ENCODE assay signal across 8 cellular contexts in the genomic region with DNA sequence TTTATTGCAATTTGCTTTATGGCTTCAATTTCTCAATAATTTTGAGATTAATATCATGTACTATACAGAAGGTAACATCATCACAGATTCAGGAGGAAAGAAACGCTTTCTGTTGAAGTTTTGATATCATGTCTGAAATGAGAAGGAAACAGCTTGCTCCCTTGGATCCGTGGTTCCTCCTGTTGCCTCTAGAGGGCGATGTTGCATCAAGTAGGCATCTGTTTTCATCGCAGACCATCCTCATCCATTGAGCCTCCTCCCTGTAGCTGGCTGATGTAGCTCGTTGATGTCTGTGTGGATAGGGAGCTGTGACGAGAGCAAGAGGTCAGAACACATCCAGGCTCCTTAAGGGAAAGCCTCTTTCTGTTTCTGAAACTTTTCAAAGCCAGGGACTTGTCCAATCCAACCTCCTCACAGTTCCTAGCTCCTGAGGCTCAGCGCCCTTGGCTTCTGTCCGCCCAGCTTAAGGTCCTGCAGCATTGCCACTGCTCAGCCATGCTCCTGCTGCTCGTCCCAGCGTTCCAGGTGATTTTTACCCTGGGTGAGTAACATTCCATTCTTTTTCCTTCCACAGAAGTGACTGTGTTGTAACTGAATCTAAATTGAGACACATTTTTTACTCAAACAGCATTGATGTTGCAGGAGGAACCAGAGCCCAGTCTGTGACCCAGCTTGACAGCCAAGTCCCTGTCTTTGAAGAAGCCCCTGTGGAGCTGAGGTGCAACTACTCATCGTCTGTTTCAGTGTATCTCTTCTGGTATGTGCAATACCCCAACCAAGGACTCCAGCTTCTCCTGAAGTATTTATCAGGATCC.
DNase-seq lines count a peak whose midpoint lies in the region; ATAC-seq, FAIRE-seq and TF ChIP-seq lines count a peak whose summit lies in the region.

No MANE protein-coding gene starts in this region.

- no peaks in the 10 kb centered on the region for H3K36me3 Mint-ChIP-seq in activated CD4-positive, alpha-beta T cell treated with anti-CD3 and anti-CD28 coated beads for 36 hours (ENCODE audit: low read depth)
- no peaks in the 10 kb centered on the region for H3K36me3 Mint-ChIP-seq in mesothelial cell of epicardium

- H3K27ac Mint-ChIP-seq in activated CD4-positive, alpha-beta T cell treated with anti-CD3 and anti-CD28 coated beads for 36 hours = peak overlapping the region; percentile 78
- no peak overlapping the region for H3K27ac Mint-ChIP-seq in mesothelial cell of epicardium

- peak overlapping the region; percentile 70 for H3K4me3 Mint-ChIP-seq in activated CD4-positive, alpha-beta T cell treated with anti-CD3 and anti-CD28 coated beads for 36 hours
- no peak overlapping the region for H3K4me3 Mint-ChIP-seq in mesothelial cell of epicardium

- intact Hi-C loops in activated CD4-positive, alpha-beta T cell treated with anti-CD3 and anti-CD28 coated beads for 36 hours (cut with DNase I, micrococcal nuclease) = loop anchor here (1.0 to 5.0 kb wide), 3 partner anchors 24 to 61 kb away; no protein-coding TSS in a partner anchor

- FAIRE-seq in urothelium cell line (lab: Jason Lieb, UNC) = peak; percentile 85

- H3K27me3 Mint-ChIP-seq in activated CD4-positive, alpha-beta T cell treated with anti-CD3 and anti-CD28 coated beads for 36 hours = no peaks in the 10 kb centered on the region
- H3K27me3 Mint-ChIP-seq in mesothelial cell of epicardium (ENCODE audit: low read depth) = peaks cover 63% of the 10 kb centered on the region

- POLR2A ChIA-PET in activated CD4-positive, alpha-beta T cell treated with anti-CD3 and anti-CD28 coated beads for 36 hours (lab: Charles Lee) = interaction anchor here (0.7 to 1.1 kb wide), 3 partner anchors 10 to 571 kb away, joined by 3 read pairs; no protein-coding TSS in a partner anchor

- DNase-seq in activated CD4-positive, alpha-beta T cell treated with anti-CD3 and anti-CD28 coated beads for 36 hours = peak; percentile 78
- no peak for DNase-seq in activated CD4-positive, alpha-beta T cell treated with anti-CD3 and anti-CD28 coated beads for 1 hour
- DNase-seq in Kasumi-1 (lab: John Stamatoyannopoulos, UW) (peak; percentile 67 to 72), dermis blood vessel endothelial cell (peak; percentile 67), mesothelial cell of epicardium (ENCODE audit: low spot score in 2 of 2, unreplicated experiment in 2 of 2) (peak in 1 of 2 experiments; percentile 47), urothelium cell line (ENCODE audit: low spot score) (peak; percentile 71)
- DNase-seq in activated CD4-positive, CD25-positive, alpha-beta regulatory T cell (lab: John Stamatoyannopoulos, UW) = peak in 3 of 4 experiments; percentile 1 to 21 (median 11)

- peak; percentile 79 for ATAC-seq in activated CD4-positive, alpha-beta T cell treated with anti-CD3 and anti-CD28 coated beads for 36 hours
- ATAC-seq in HG02623 (IDR thresholded peaks at IDR 0.05; ENCODE audit: unreplicated experiment) = no peak

- peak; percentile 52 for TF ChIP-seq CTCF in mesothelial cell of epicardium (IDR thresholded peaks at IDR 0.05; ENCODE audit: unreplicated experiment)

- H3K9me3 Mint-ChIP-seq in activated CD4-positive, alpha-beta T cell treated with anti-CD3 and anti-CD28 coated beads for 36 hours (ENCODE audit: low read depth) = no peaks in the 10 kb centered on the region
- H3K9me3 Mint-ChIP-seq in mesothelial cell of epicardium = peaks cover 3% of the 10 kb centered on the region

- CTCF ChIA-PET in activated CD4-positive, alpha-beta T cell treated with anti-CD3 and anti-CD28 coated beads for 36 hours (lab: Charles Lee) = interaction anchor here (0.6 to 5.6 kb wide), 55 partner anchors 7 to 1184 kb away, joined by 3 to 70 read pairs (median 5); a partner anchor contains a TSS

- H3K4me1 Mint-ChIP-seq in activated CD4-positive, alpha-beta T cell treated with anti-CD3 and anti-CD28 coated beads for 36 hours = peaks cover 15% of the 10 kb centered on the region
- no peaks in the 10 kb centered on the region for H3K4me1 Mint-ChIP-seq in mesothelial cell of epicardium
